Comparison of ENCODE assay signal across 8 cellular contexts in genomic region chr14:75051556-75051899, GRCh38. TPM values are rescaled to one million over a fixed set of nuclear protein-coding genes. Genes with fewer than 3 reads are reported as not detected.
DNase-seq lines count a peak whose midpoint lies in the region; ATAC-seq, FAIRE-seq and TF ChIP-seq lines count a peak whose summit lies in the region.

No MANE protein-coding gene starts in this region.

- no peak for DNase-seq in GM12864 (ENCODE audit: low read depth)
- no peak for DNase-seq in SJCRH30
- DNase-seq in esophagus squamous epithelium (lab: John Stamatoyannopoulos, UW), result no peak
- no peak for DNase-seq in retinal pigment epithelial cell (ENCODE audit: low read depth)
- DNase-seq in NCI-H1048 (lab: John Stamatoyannopoulos, UW), result no peak
- no peak for DNase-seq in GM12892 (ENCODE audit: insufficient read length)
- no peak for DNase-seq in HCEC 1CT

- FAIRE-seq in GM12892 (lab: Jason Lieb, UNC), result no peak

- H3K4me1 ChIP-seq in SJCRH30 (no peaks in the 10 kb centered on the region), esophagus squamous epithelium (peaks cover 0 to 59% (median 24%) of the 10 kb centered on the region in 3 donors)

- H3K27me3 ChIP-seq in SJCRH30 (no peaks in the 10 kb centered on the region), esophagus squamous epithelium (no peaks in the 10 kb centered on the region)

- intact Hi-C loops in esophagus squamous epithelium (cut with DNase I), result no loop called here

- H3K27ac ChIP-seq in SJCRH30 (peak overlapping the region; percentile 59), esophagus squamous epithelium (peak overlapping the region; percentile 81 to 94 (median 92))

- H3K36me3 ChIP-seq in SJCRH30 (peaks cover 27% of the 10 kb centered on the region), esophagus squamous epithelium (no peaks in the 10 kb centered on the region)

- TF ChIP-seq CTCF in GM12864 (IDR thresholded peaks at IDR 0.05; ENCODE audit: low read depth, low read length, missing control alignments) (no peak), esophagus squamous epithelium (IDR thresholded peaks at IDR 0.05) (no peak), retinal pigment epithelial cell (conservative IDR thresholded peaks at IDR 0.05; ENCODE audit: low read depth, low read length) (no peak)

- H3K9me3 ChIP-seq in SJCRH30 (replicated peaks) (no peaks in the 10 kb centered on the region; the same call in 1 of the 2 replicates), esophagus squamous epithelium (no peaks in the 10 kb centered on the region)

- ATAC-seq in HG02981 (IDR thresholded peaks at IDR 0.05; ENCODE audit: unreplicated experiment), result no peak

- 14 to 29% methylated on average over 5 of the region's 5 CpGs for WGBS in esophagus squamous epithelium, 2 donors

- TF ChIP-seq POLR2A in esophagus squamous epithelium (IDR thresholded peaks at IDR 0.05), result no peak
- TF ChIP-seq POLR2A in GM12892 (IDR thresholded peaks at IDR 0.05; ENCODE audit: low read depth, low read length), result no peak

- H3K4me3 ChIP-seq in GM12864 (ENCODE audit: low read depth, low read length) (peak overlapping the region; percentile 67), SJCRH30 (peak overlapping the region; percentile 53), esophagus squamous epithelium (peak overlapping the region; percentile 51 to 75 (median 72)), retinal pigment epithelial cell (ENCODE audit: low read length) (peak overlapping the region; percentile 54)

RNA-seq across cellular contexts. Expression of gene MLH3, which starts 0.3 kb away (rescaled TPM):
- 6.9 and 9.3 TPM in 2 replicates for total RNA-seq in SJCRH30 (2014; rRNA removed; shearing (Covaris generic))
- total RNA-seq in esophagus squamous epithelium, result 10 to 100 TPM in 3 of 4 donors, 1 to 10 TPM in 1; 8.4 to 39.7 (median 11.0) TPM
- polyA plus RNA-seq in GM12892 (2012; ENCODE audit: missing spikeins), result 15.6 TPM

RNA-seq across cellular contexts. Expression of gene ACYP1, which starts 12.3 kb away (rescaled TPM):
- 31.9 and 43.1 TPM in 2 replicates for total RNA-seq in SJCRH30 (2014; rRNA removed; shearing (Covaris generic))
- 10 to 100 TPM; 11.0 to 28.0 (median 15.4) TPM for total RNA-seq in esophagus squamous epithelium
- polyA plus RNA-seq in GM12892 (2012; ENCODE audit: missing spikeins), result 38.1 TPM

RNA-seq across cellular contexts. Expression of gene ZC2HC1C, which starts 17.9 kb away (rescaled TPM):
- not detected in 2 replicates for total RNA-seq in SJCRH30 (2014; rRNA removed; shearing (Covaris generic))
- 1 to 10 TPM in 3 of 4 donors, under 1 TPM in 1; 0.64 to 5.0 (median 2.2) TPM for total RNA-seq in esophagus squamous epithelium
- 2.2 TPM for polyA plus RNA-seq in GM12892 (2012; ENCODE audit: missing spikeins)

RNA-seq across cellular contexts. Expression of gene EIF2B2, which starts 48.8 kb away (rescaled TPM):
- 56.8 and 64.7 TPM in 2 replicates for total RNA-seq in SJCRH30 (2014; rRNA removed; shearing (Covaris generic))
- total RNA-seq in esophagus squamous epithelium, result 10 to 100 TPM; 27.8 to 41.0 (median 39.0) TPM
- 31.2 TPM for polyA plus RNA-seq in GM12892 (2012; ENCODE audit: missing spikeins)
